Comparison of ENCODE assay signal across 8 cellular contexts in genomic region chr17:55238197-55238930, GRCh38. TPM values are rescaled to one million over a fixed set of nuclear protein-coding genes. Genes with fewer than 3 reads are reported as not detected.
A peak's percentile ranks its signal among the peaks of the same experiment; 100 is the strongest.
DNase-seq lines count a peak whose midpoint lies in the region; ATAC-seq and TF ChIP-seq lines count a peak whose summit lies in the region.

No MANE protein-coding gene starts in this region.

- H3K4me3 ChIP-seq in lung: peak overlapping the region; percentile 51

- H3K4me1 ChIP-seq in lung (ENCODE audit: control insufficient read depth in 2 of 2, insufficient read depth in 2 of 2, low read length in 2 of 2): peaks cover 0 to 3% of the 10 kb centered on the region in 2 donors

- WGBS in lung, 2 donors: 1% methylated on average over 64 to 67 of the region's 67 CpGs

- ATAC-seq in GM19372 (IDR thresholded peaks at IDR 0.05; ENCODE audit: low read depth, unreplicated experiment) (peak; percentile 90), HG03520 (IDR thresholded peaks at IDR 0.05; ENCODE audit: unreplicated experiment) (peak; percentile 91), lung (ENCODE audit: insufficient read depth, low FRiP score) (peak; percentile 96)

- H3K27ac ChIP-seq in C4-2B: peak overlapping the region; percentile 61
- peak overlapping the region; percentile 79 to 85 for H3K27ac ChIP-seq in lung (ENCODE audit: low read depth in 1 of 2, low read length in 1 of 2)

- H3K9me3 ChIP-seq in lung (ENCODE audit: control insufficient read depth in 2 of 2, insufficient read depth in 1 of 2, low read length in 1 of 2): no peaks in the 10 kb centered on the region

- DNase-seq in NCI-H526 treated with DMSO at 0.1 percent for 48 hours (lab: John Stamatoyannopoulos, UW) (peak; percentile 95), lung (ENCODE audit: low spot score) (peak; percentile 90)
- peak; percentile 60 to 72 for DNase-seq in activated CD8-positive, alpha-beta memory T cell treated with anti-CD3 and anti-CD28 coated beads for 1 hour (ENCODE audit: extremely low read depth in 1 of 2, low read depth in 1 of 2)
- DNase-seq in effector CD4-positive, alpha-beta T cell: peak; percentile 69
- DNase-seq in stimulated activated CD4-positive, alpha-beta T cell treated with anti-CD3 and anti-CD28 coated beads, TNF-alpha, amount 100 ng/mL, for 24 hours (ENCODE audit: low read depth in 3 of 3): peak; percentile 77 to 84 (median 78)

- H3K27me3 ChIP-seq in lung (ENCODE audit: control insufficient read depth, insufficient read depth): no peaks in the 10 kb centered on the region

- no peaks in the 10 kb centered on the region for H3K36me3 ChIP-seq in lung (ENCODE audit: control insufficient read depth in 2 of 2, insufficient read depth in 2 of 2, low read length in 2 of 2)

- TF ChIP-seq CTCF in C4-2B (conservative IDR thresholded peaks at IDR 0.05) (no peak), lung (IDR thresholded peaks at IDR 0.05; ENCODE audit: control extremely low read depth, extremely low read depth) (no peak)

RNA-seq across cellular contexts. Expression of gene HLF, which starts 26.4 kb away (rescaled TPM):
- 10 to 100 TPM in 1 of 2 donors, 1 to 10 TPM in 1; 9.9 to 21.3 TPM for total RNA-seq in lung
- polyA plus RNA-seq in lung: 1 to 10 TPM; 3.2 to 5.8 TPM

Comparison
In these comparisons a context has a peak if more than half of its experiments do, and no peak if none do; other contexts are left out.
1. Peak in every context shown above with its lines: DNase-seq, ATAC-seq, H3K4me3 ChIP-seq and H3K27ac ChIP-seq.